1 cellular context compared by ENCODE assay signal in the genomic region with DNA sequence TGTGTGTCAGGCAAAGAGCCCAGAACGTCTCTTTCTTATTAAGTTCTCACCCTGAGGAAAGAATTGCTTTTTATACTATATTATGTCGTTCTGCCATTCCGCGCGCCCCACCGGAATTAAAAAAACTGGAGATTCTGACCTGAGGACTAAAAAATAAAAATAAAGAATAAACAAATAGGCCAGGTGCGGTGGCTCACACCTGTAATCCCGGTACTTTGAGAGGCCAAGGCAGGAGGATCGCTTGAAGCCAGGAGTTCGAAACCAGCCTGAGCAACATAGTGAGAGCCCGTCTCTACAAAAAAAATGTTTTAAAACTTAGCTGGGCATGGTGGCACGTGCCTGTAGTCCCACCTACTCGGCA.
TF ChIP-seq lines count a peak whose summit lies in the region.

No MANE protein-coding gene starts in this region.

TF ChIP-seq in K562, 482 proteins besides CTCF, POLR2A, EP300 and RAD21:
- peak; percentile 54 for TF ChIP-seq ETS2 (tag; IDR thresholded peaks at IDR 0.05; ENCODE audit: borderline replicate concordance, poor library complexity, severe bottlenecking)
- TF ChIP-seq U2AF2 (optimal IDR thresholded peaks at IDR 0.05; ENCODE audit: low read depth, low read length): no peak
- 0 out of 2 replicates have a peak, but pooled peaks have one; percentile 6 for TF ChIP-seq ZEB2 (IDR thresholded peaks at IDR 0.05)
- TF ChIP-seq PML (IDR thresholded peaks at IDR 0.05; ENCODE audit: low read length): 0 out of 2 replicates have a peak, but pooled peaks have one; percentile 4
- TF ChIP-seq, protein P1, sequence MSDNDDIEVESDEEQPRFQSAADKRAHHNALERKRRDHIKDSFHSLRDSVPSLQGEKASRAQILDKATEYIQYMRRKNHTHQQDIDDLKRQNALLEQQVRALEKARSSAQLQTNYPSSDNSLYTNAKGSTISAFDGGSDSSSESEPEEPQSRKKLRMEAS (CRISPR knock-in tag; IDR thresholded peaks at IDR 0.05): no peak
- TF ChIP-seq TEAD2 (tag; IDR thresholded peaks at IDR 0.05): 0 out of 2 replicates have a peak, but pooled peaks have one; percentile 30
- TF ChIP-seq, protein P2, sequence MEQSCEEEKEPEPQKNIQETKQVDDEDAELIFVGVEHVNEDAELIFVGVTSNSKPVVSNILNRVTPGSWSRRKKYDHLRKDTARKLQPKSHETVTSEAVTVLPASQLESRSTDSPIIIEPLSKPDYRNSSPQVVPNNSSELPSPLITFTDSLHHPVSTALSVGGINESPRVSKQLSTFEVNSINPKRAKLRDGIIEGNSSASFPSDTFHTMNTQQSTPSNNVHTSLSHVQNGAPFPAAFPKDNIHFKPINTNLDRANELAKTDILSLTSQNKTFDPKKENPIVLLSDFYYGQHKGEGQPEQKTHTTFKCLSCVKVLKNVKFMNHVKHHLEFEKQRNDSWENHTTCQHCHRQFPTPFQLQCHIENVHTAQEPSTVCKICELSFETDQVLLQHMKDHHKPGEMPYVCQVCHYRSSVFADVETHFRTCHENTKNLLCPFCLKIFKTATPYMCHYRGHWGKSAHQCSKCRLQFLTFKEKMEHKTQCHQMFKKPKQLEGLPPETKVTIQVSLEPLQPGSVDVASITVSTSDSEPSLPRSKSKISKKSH (CRISPR knock-in tag; IDR thresholded peaks at IDR 0.05): 0 out of 2 replicates have a peak, but pooled peaks have one; percentile 11
- TF ChIP-seq, protein P3, sequence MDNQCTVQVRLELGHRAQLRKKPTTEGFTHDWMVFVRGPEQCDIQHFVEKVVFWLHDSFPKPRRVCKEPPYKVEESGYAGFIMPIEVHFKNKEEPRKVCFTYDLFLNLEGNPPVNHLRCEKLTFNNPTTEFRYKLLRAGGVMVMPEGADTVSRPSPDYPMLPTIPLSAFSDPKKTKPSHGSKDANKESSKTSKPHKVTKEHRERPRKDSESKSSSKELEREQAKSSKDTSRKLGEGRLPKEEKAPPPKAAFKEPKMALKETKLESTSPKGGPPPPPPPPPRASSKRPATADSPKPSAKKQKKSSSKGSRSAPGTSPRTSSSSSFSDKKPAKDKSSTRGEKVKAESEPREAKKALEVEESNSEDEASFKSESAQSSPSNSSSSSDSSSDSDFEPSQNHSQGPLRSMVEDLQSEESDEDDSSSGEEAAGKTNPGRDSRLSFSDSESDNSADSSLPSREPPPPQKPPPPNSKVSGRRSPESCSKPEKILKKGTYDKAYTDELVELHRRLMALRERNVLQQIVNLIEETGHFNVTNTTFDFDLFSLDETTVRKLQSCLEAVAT (IDR thresholded peaks at IDR 0.05): peak in 1 of 2 experiments; percentile 90; a peak in 2 of 4 replicates
- TF ChIP-seq HDAC3 (IDR thresholded peaks at IDR 0.05; ENCODE audit: borderline replicate concordance, partially characterized antibody): no peak
- 0 out of 2 replicates have a peak, but pooled peaks have one; percentile 6 for TF ChIP-seq HDAC2 (IDR thresholded peaks at IDR 0.05)
- TF ChIP-seq FOSL1 (tag; conservative IDR thresholded peaks at IDR 0.05): 0 out of 2 replicates have a peak, but pooled peaks have one; percentile 4
- 0 out of 4 replicates have a peak, but pooled peaks of 1 of the 2 experiments have one; percentile 24 for TF ChIP-seq FOXK2 (conservative IDR thresholded peaks at IDR 0.05 in 1 of 2, IDR thresholded peaks at IDR 0.05 in 1 of 2; ENCODE audit: low read depth in 2 of 2)
- TF ChIP-seq ZNF408 (CRISPR knock-in tag; IDR thresholded peaks at IDR 0.05; ENCODE audit: low read depth): peak; percentile 70; the same call in 1 of the 2 replicates
- peak; percentile 47 for TF ChIP-seq NCOA4 (IDR thresholded peaks at IDR 0.05; ENCODE audit: partially characterized antibody)
- TF ChIP-seq THRAP3 (IDR thresholded peaks at IDR 0.05; ENCODE audit: borderline replicate concordance): peak; percentile 98
- TF ChIP-seq BACH1 (tag; IDR thresholded peaks at IDR 0.05): 0 out of 2 replicates have a peak, but pooled peaks have one; percentile 41
- TF ChIP-seq MAFK (IDR thresholded peaks at IDR 0.05; ENCODE audit: low read length): no peak
- TF ChIP-seq, protein P4, sequence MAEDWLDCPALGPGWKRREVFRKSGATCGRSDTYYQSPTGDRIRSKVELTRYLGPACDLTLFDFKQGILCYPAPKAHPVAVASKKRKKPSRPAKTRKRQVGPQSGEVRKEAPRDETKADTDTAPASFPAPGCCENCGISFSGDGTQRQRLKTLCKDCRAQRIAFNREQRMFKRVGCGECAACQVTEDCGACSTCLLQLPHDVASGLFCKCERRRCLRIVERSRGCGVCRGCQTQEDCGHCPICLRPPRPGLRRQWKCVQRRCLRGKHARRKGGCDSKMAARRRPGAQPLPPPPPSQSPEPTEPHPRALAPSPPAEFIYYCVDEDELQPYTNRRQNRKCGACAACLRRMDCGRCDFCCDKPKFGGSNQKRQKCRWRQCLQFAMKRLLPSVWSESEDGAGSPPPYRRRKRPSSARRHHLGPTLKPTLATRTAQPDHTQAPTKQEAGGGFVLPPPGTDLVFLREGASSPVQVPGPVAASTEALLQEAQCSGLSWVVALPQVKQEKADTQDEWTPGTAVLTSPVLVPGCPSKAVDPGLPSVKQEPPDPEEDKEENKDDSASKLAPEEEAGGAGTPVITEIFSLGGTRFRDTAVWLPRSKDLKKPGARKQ (CRISPR knock-in tag; IDR thresholded peaks at IDR 0.05): peak; percentile 83
